In the genomic region with DNA sequence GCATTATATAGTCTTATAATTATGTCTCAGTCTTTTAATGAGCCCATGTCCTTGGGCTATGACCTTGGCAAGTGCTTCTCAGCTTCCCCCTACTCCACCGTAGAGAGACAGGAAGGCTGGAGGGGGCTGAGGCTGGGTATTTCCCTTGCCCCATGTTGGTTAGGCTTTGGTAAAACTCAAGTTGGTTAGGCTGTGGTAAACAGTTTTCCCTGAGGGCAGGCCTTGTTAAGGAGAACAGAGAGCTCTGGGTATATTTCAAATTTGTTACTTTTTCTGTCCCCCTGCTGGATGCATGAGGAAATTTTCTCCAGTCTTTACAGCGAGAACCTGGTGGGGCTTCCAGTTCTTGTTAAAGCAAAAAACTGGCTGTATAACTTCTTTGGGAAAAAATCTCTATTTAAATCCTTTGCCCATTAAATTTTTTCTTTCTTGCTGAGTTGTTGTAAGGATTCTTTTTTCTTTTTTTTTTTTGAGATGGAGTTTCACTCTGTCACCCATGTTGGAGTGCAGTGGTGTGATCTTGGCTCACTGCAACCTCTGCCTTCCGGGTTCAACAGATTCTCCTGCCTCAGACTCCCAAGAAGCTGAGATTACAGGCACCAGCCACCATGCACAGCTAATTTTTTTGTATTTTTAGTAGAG, we compare ENCODE assay signal across 8 cellular contexts. TPM values are rescaled to one million over a fixed set of nuclear protein-coding genes. Genes with fewer than 3 reads are reported as not detected.
DNase-seq lines count a peak whose midpoint lies in the region; ATAC-seq, FAIRE-seq and TF ChIP-seq lines count a peak whose summit lies in the region.

No MANE protein-coding gene starts in this region.

- TF ChIP-seq CTCF in HFF-Myc (IDR thresholded peaks at IDR 0.05; ENCODE audit: low read depth, low read length, missing control alignments): peak; percentile 54
- peak; percentile 76 for TF ChIP-seq CTCF in chondrocyte (IDR thresholded peaks at IDR 0.05)

- H3K4me1 Mint-ChIP-seq in chondrocyte (ENCODE audit: low read depth): peaks cover 16% of the 10 kb centered on the region
- H3K4me1 Mint-ChIP-seq in naive thymus-derived CD8-positive, alpha-beta T cell: peaks cover 42 to 70% (median 66%) of the 10 kb centered on the region in 4 donors

- no peak for FAIRE-seq in urothelium cell line (lab: Jason Lieb, UNC)

- ATAC-seq in naive thymus-derived CD8-positive, alpha-beta T cell: peak; percentile 74 to 76

- H3K4me3 ChIP-seq in HFF-Myc (replicated peaks; ENCODE audit: low read depth, low read length): no peak overlapping the region

- POLR2A ChIA-PET in naive thymus-derived CD8-positive, alpha-beta T cell (lab: Charles Lee): interaction anchor here (0.6 to 2.7 kb wide), 16 partner anchors 10 to 278 kb away, joined by 3 to 22 read pairs (median 4); a partner anchor contains a TSS

- no peaks in the 10 kb centered on the region for H3K9me3 Mint-ChIP-seq in chondrocyte (ENCODE audit: low read depth)
- peaks cover 0 to 9% (median 0%) of the 10 kb centered on the region in 9 donors for H3K9me3 Mint-ChIP-seq in naive thymus-derived CD8-positive, alpha-beta T cell

- H3K36me3 Mint-ChIP-seq in chondrocyte (ENCODE audit: low read depth): no peaks in the 10 kb centered on the region
- no peaks in the 10 kb centered on the region for H3K36me3 Mint-ChIP-seq in naive thymus-derived CD8-positive, alpha-beta T cell

- no peak overlapping the region for H3K27ac Mint-ChIP-seq in chondrocyte (ENCODE audit: unreplicated experiment)
- H3K27ac Mint-ChIP-seq in naive thymus-derived CD8-positive, alpha-beta T cell: peak overlapping the region; percentile 6 to 93 (median 66)

- DNase-seq in NCI-H82 (lab: John Stamatoyannopoulos, UW): peak; percentile 7
- DNase-seq in NCI-H82 treated with DMSO at 0.1 percent for 48 hours (lab: John Stamatoyannopoulos, UW; ENCODE audit: unreplicated experiment): no peak
- no peak for DNase-seq in HFF-Myc (ENCODE audit: extremely low read depth, low read depth)
- peak; percentile 19 for DNase-seq in RPMI8226
- no peak for DNase-seq in chondrocyte (ENCODE audit: low spot score)
- peak in 6 of 10 donors; percentile 20 to 55 (median 39) for DNase-seq in naive thymus-derived CD8-positive, alpha-beta T cell
- no peak for DNase-seq in urothelium cell line (ENCODE audit: low spot score)
- DNase-seq in NCI-H2029 (lab: John Stamatoyannopoulos, UW): no peak

- no peak overlapping the region for H3K4me3 Mint-ChIP-seq in chondrocyte (ENCODE audit: unreplicated experiment)
- H3K4me3 Mint-ChIP-seq in naive thymus-derived CD8-positive, alpha-beta T cell: peak overlapping the region in 5 of 10 donors; percentile 19 to 54 (median 28)

- H3K27me3 Mint-ChIP-seq in chondrocyte (ENCODE audit: low read depth): no peaks in the 10 kb centered on the region
- H3K27me3 Mint-ChIP-seq in naive thymus-derived CD8-positive, alpha-beta T cell: no peaks in the 10 kb centered on the region

RNA-seq across cellular contexts. Expression of a gene that starts 12.2 kb away (rescaled TPM):
- 33.1 to 34.6 TPM (median 33.4 TPM) in 3 replicates for total RNA-seq in chondrocyte
- 10 to 100 TPM; 14.4 to 14.9 TPM for total RNA-seq in naive thymus-derived CD8-positive, alpha-beta T cell
- polyA plus RNA-seq in naive thymus-derived CD8-positive, alpha-beta T cell: 1 to 10 TPM; 2.2 to 6.1 (median 2.9) TPM

RNA-seq across cellular contexts. Expression of a gene that starts 15.3 kb away (rescaled TPM):
- 45.5 to 79.0 TPM (median 48.6 TPM) in 3 replicates for total RNA-seq in chondrocyte
- total RNA-seq in naive thymus-derived CD8-positive, alpha-beta T cell: 10 to 100 TPM; 27.5 to 30.1 TPM
- polyA plus RNA-seq in naive thymus-derived CD8-positive, alpha-beta T cell: 10 to 100 TPM; 16.2 to 23.6 (median 16.5) TPM

RNA-seq across cellular contexts. Expression of a gene that starts 48.6 kb away (rescaled TPM):
- total RNA-seq in chondrocyte: 89.2 to 103 TPM (median 101 TPM) in 3 replicates
- total RNA-seq in naive thymus-derived CD8-positive, alpha-beta T cell: 100 to 1,000 TPM; 130 TPM
- 100 to 1,000 TPM in 1 of 3 donors, 10 to 100 TPM in 2; 84.8 to 107 (median 85.1) TPM for polyA plus RNA-seq in naive thymus-derived CD8-positive, alpha-beta T cell

RNA-seq across cellular contexts. Expression of a gene that starts 55.8 kb away (rescaled TPM):
- total RNA-seq in chondrocyte: 80.9 to 124 TPM (median 82.8 TPM) in 3 replicates
- total RNA-seq in naive thymus-derived CD8-positive, alpha-beta T cell: 100 to 1,000 TPM; 107 to 116 TPM
- 100 to 1,000 TPM; 247 to 332 (median 249) TPM for polyA plus RNA-seq in naive thymus-derived CD8-positive, alpha-beta T cell

Comparison
In these comparisons a context has a peak if more than half of its experiments do, and no peak if none do; other contexts are left out.
1. DNase-seq: peak in NCI-H82 (single experiment), RPMI8226 (single experiment) and naive thymus-derived CD8-positive, alpha-beta T cell (6 of 10); none in NCI-H82 treated with DMSO at 0.1 percent for 48 hours (single experiment), HFF-Myc (single experiment), chondrocyte (single experiment), urothelium cell line (single experiment) and NCI-H2029 (single experiment).